Comparison of ENCODE assay signal across 1 cellular context in the genomic region with DNA sequence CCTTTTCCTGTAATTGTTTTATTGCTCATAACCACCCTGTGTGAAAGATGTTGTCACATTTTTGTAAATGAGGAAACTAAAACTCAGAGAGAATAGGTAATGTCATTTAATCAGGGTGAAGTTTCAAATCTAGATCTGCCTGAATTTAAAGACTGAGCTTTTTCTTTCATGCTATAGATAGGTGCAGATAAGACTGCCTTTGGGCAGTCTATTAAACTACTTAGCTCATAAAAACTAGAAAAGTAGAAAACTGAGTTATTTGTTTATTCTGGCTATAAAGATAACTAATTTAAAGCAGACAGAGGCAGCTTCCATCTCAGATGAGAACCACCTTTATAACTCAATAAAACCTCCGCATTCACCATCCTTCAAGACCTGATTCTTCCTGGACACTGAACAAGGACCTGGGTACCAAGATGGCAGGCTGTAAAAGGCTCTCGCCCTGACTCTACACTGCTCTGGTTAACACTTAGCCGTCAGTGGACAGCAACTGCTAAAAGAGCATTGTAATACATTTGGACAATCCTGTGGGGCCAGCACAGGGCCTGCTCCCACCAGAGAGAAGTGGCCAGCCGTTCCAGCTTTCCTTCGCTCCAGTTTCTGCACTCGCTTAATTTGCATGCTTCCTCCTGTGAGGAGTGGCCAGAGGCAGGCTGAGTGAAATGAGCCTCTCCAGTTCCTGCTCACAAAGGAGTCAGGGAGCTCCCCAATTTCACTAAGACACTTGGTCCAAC.
TF ChIP-seq lines count a peak whose summit lies in the region.

No MANE protein-coding gene starts in this region.

TF ChIP-seq in A549, 52 proteins besides CTCF, POLR2A, EP300 and RAD21 (continued from another document):
- TF ChIP-seq, protein P1, sequence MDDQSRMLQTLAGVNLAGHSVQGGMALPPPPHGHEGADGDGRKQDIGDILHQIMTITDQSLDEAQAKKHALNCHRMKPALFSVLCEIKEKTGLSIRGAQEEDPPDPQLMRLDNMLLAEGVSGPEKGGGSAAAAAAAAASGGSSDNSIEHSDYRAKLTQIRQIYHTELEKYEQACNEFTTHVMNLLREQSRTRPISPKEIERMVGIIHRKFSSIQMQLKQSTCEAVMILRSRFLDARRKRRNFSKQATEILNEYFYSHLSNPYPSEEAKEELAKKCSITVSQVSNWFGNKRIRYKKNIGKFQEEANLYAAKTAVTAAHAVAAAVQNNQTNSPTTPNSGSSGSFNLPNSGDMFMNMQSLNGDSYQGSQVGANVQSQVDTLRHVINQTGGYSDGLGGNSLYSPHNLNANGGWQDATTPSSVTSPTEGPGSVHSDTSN (IDR thresholded peaks at IDR 0.05), result no peak
- TF ChIP-seq ESRRA (IDR thresholded peaks at IDR 0.05; ENCODE audit: borderline replicate concordance, low read length) (no peak), RNF2 (IDR thresholded peaks at IDR 0.05; ENCODE audit: borderline replicate concordance, low read depth) (no peak), RARB (CRISPR knock-in tag; IDR thresholded peaks at IDR 0.05) (no peak), EHF (CRISPR knock-in tag; IDR thresholded peaks at IDR 0.05) (no peak), ZC3H11A (IDR thresholded peaks at IDR 0.05) (no peak), KDM1A (IDR thresholded peaks at IDR 0.05; ENCODE audit: low read depth) (no peak), RFX5 (IDR thresholded peaks at IDR 0.05) (no peak)
- TF ChIP-seq, protein P2, sequence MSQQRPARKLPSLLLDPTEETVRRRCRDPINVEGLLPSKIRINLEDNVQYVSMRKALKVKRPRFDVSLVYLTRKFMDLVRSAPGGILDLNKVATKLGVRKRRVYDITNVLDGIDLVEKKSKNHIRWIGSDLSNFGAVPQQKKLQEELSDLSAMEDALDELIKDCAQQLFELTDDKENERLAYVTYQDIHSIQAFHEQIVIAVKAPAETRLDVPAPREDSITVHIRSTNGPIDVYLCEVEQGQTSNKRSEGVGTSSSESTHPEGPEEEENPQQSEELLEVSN (IDR thresholded peaks at IDR 0.05; ENCODE audit: borderline replicate concordance, low read depth), result no peak
